9 cellular contexts compared by ENCODE assay signal in the genomic region with DNA sequence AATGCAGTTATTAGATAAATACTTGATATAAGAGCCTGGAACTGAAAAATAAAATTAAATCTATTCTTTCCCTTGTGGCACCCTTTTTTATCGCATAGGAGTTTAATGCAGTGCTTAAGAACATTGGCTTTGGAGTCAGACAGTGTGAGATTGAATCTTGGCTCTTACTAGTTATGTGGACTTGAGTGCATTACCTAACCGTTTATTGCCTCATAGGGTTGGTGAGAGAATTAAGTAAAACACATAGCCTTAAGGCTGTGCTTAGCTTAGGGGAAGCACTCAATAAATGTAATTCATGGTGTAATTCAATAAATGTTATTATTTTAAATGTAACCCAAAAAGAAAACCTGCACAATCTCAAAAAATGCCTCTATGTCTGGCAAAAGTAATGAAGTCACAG. TPM values are rescaled to one million over a fixed set of nuclear protein-coding genes. Genes with fewer than 3 reads are reported as not detected.
DNase-seq lines count a peak whose midpoint lies in the region; ATAC-seq, FAIRE-seq and TF ChIP-seq lines count a peak whose summit lies in the region.
"Had no signal": no experiment of that assay in that cellular context is flagged by ENCODE, and none has a peak within 500 bp of the region (broad histone marks: within the 10 kb centered on the region; RNA-seq: fewer than 3 reads in every experiment).

No MANE protein-coding gene starts in this region.

- H3K27ac ChIP-seq in ACC112 (ENCODE audit: low read depth, low read length) (peak overlapping the region; percentile 31), HEK293 (ENCODE audit: extremely low read depth, low read depth, low read length) (no peak overlapping the region), esophagus muscularis mucosa (replicated peaks in 1 of 4) (peak overlapping the region in 1 of 4 donors; percentile 93)

- H3K27me3 ChIP-seq in ACC112 (ENCODE audit: insufficient read depth, low read length) (no peaks in the 10 kb centered on the region; the same call in 1 of the 2 replicates), esophagus muscularis mucosa (no peaks in the 10 kb centered on the region)

- no peak for TF ChIP-seq POLR2A in esophagus muscularis mucosa (IDR thresholded peaks at IDR 0.05; ENCODE audit: low read depth)

- 49% methylated on average over 2 of the region's 2 CpGs for WGBS in esophagus muscularis mucosa

- POLR2A ChIA-PET in HEK293 (lab: Yijun Ruan, JAX): interaction anchor here (3.6 kb wide), 1 partner anchor 114 kb away, joined by 62 read pairs; no protein-coding TSS in a partner anchor
- POLR2A ChIA-PET in activated CD4-positive, alpha-beta memory T cell treated with anti-CD3 and anti-CD28 coated beads for 36 hours (lab: Charles Lee): interaction anchor here (0.6 to 7.4 kb wide), 4 partner anchors 9 to 79 kb away, joined by 3 to 90 read pairs (median 10); no protein-coding TSS in a partner anchor

- CTCF ChIA-PET in HEK293 (lab: Yijun Ruan, JAX): interaction anchor here (0.5 to 0.9 kb wide), 7 partner anchors 79 to 708 kb away, joined by 3 to 4 read pairs (median 4); no protein-coding TSS in a partner anchor
- CTCF ChIA-PET in activated CD4-positive, alpha-beta memory T cell treated with anti-CD3 and anti-CD28 coated beads for 36 hours (lab: Charles Lee): interaction anchor here (0.8 to 10.8 kb wide), 10 partner anchors 13 to 254 kb away, joined by 3 to 548 read pairs (median 4); no protein-coding TSS in a partner anchor

- no peak for ATAC-seq in GM21515 (IDR thresholded peaks at IDR 0.05; ENCODE audit: unreplicated experiment)

- peak overlapping the region; percentile 87 for H3K4me3 ChIP-seq in ACC112 (ENCODE audit: low read depth, low read length)
- no peak overlapping the region; the same call in 1 of the 2 replicates for H3K4me3 ChIP-seq in HEK293 (ENCODE audit: low read depth, low read length)
- H3K4me3 ChIP-seq in esophagus muscularis mucosa: peak overlapping the region in 1 of 4 donors; percentile 1

- H3K9me3 ChIP-seq in HEK293 (ENCODE audit: control insufficient read depth, insufficient read depth, low read depth, low read length): no peaks in the 10 kb centered on the region
- no peaks in the 10 kb centered on the region for H3K9me3 ChIP-seq in esophagus muscularis mucosa

- no peak for TF ChIP-seq EP300 in esophagus muscularis mucosa (IDR thresholded peaks at IDR 0.05)

- H3K4me1 Mint-ChIP-seq in activated CD4-positive, alpha-beta memory T cell treated with anti-CD3 and anti-CD28 coated beads for 36 hours (ENCODE audit: low read depth): peaks cover 43% of the 10 kb centered on the region

- no peaks in the 10 kb centered on the region for H3K36me3 ChIP-seq in ACC112 (ENCODE audit: insufficient read depth, low read length)
- H3K36me3 ChIP-seq in HEK293 (ENCODE audit: control insufficient read depth in 2 of 2, insufficient read depth in 1 of 2, low read length in 2 of 2): no peaks in the 10 kb centered on the region
- H3K36me3 ChIP-seq in esophagus muscularis mucosa: no peaks in the 10 kb centered on the region

- H3K4me1 ChIP-seq in ACC112 (ENCODE audit: control insufficient read depth, insufficient read depth, low read length, unreplicated experiment): peaks cover 34% of the 10 kb centered on the region
- H3K4me1 ChIP-seq in HEK293 (ENCODE audit: control insufficient read depth, insufficient read depth, low read length): peaks cover 29% of the 10 kb centered on the region
- H3K4me1 ChIP-seq in esophagus muscularis mucosa: peaks cover 8 to 43% (median 27%) of the 10 kb centered on the region in 4 donors

- H3K36me3 Mint-ChIP-seq in activated CD4-positive, alpha-beta memory T cell treated with anti-CD3 and anti-CD28 coated beads for 36 hours: peaks cover 11% of the 10 kb centered on the region

- no peak for FAIRE-seq in D721Med (lab: Jason Lieb, UNC)

- H3K27me3 Mint-ChIP-seq in activated CD4-positive, alpha-beta memory T cell treated with anti-CD3 and anti-CD28 coated beads for 36 hours: peaks cover 5% of the 10 kb centered on the region

- H2AFZ ChIP-seq in ACC112 (ENCODE audit: low read length, unreplicated experiment): no peak overlapping the region

- peak overlapping the region; percentile 95 for H3K4me3 Mint-ChIP-seq in activated CD4-positive, alpha-beta memory T cell treated with anti-CD3 and anti-CD28 coated beads for 36 hours

- no peaks in the 10 kb centered on the region for H3K9me3 Mint-ChIP-seq in activated CD4-positive, alpha-beta memory T cell treated with anti-CD3 and anti-CD28 coated beads for 36 hours

- H3K79me2 ChIP-seq in ACC112 (ENCODE audit: control insufficient read depth, insufficient read depth, low read length, unreplicated experiment): peaks cover 74% of the 10 kb centered on the region

- no peak for TF ChIP-seq CTCF in HEK293 (tag by site-specific recombination; IDR thresholded peaks at IDR 0.05)
- no peak for TF ChIP-seq CTCF in D721Med (IDR thresholded peaks at IDR 0.05; ENCODE audit: insufficient read depth, missing control alignments)
- TF ChIP-seq CTCF in esophagus muscularis mucosa (IDR thresholded peaks at IDR 0.05): no peak

- intact Hi-C loops in activated CD4-positive, alpha-beta memory T cell treated with anti-CD3 and anti-CD28 coated beads for 36 hours (cut with micrococcal nuclease): loop anchor here (10.0 kb wide), 1 partner anchor 651 kb away; the partner anchor contains the start of genes MRPL32 and PSMA2
- intact Hi-C loops in esophagus muscularis mucosa (cut with DNase I): loop anchor here (5.0 kb wide), 1 partner anchor 47 kb away; no protein-coding TSS in a partner anchor

- H3K27ac Mint-ChIP-seq in activated CD4-positive, alpha-beta memory T cell treated with anti-CD3 and anti-CD28 coated beads for 36 hours: peak overlapping the region; percentile 98

- DNase-seq in activated CD4-positive, alpha-beta memory T cell treated with anti-CD3 and anti-CD28 coated beads for 36 hours: no peak
- DNase-seq in iris pigment epithelial cell (ENCODE audit: low read depth) (peak; percentile 94), NCI-H526 (lab: John Stamatoyannopoulos, UW) (no peak), D721Med (ENCODE audit: insufficient read length, low spot score) (no peak), esophagus muscularis mucosa (ENCODE audit: extremely low spot score) (no peak)
- DNase-seq: NCI-H1417 had no signal

TF ChIP-seq in HEK293, 187 proteins besides CTCF, POLR2A, EP300 and RAD21 (continues in another document):
- no peak for TF ChIP-seq ZNF777 (tag by site-specific recombination; IDR thresholded peaks at IDR 0.05; ENCODE audit: borderline replicate concordance)
- TF ChIP-seq YY1 (tag by site-specific recombination; IDR thresholded peaks at IDR 0.05): no peak
- no peak for TF ChIP-seq ZNF670 (tag by site-specific recombination; IDR thresholded peaks at IDR 0.05; ENCODE audit: low read depth)
- peak; percentile 73 for TF ChIP-seq ZNF629 (tag by site-specific recombination; IDR thresholded peaks at IDR 0.05)
- TF ChIP-seq ZNF792 (tag by site-specific recombination; IDR thresholded peaks at IDR 0.05): no peak
- TF ChIP-seq ZNF544 (tag by site-specific recombination; IDR thresholded peaks at IDR 0.05): no peak
- TF ChIP-seq IKZF3 (tag by site-specific recombination; IDR thresholded peaks at IDR 0.05): peak; percentile 7; the same call in 1 of the 2 replicates
- TF ChIP-seq ZNF140 (tag by site-specific recombination; IDR thresholded peaks at IDR 0.05): no peak
- TF ChIP-seq, protein P1, sequence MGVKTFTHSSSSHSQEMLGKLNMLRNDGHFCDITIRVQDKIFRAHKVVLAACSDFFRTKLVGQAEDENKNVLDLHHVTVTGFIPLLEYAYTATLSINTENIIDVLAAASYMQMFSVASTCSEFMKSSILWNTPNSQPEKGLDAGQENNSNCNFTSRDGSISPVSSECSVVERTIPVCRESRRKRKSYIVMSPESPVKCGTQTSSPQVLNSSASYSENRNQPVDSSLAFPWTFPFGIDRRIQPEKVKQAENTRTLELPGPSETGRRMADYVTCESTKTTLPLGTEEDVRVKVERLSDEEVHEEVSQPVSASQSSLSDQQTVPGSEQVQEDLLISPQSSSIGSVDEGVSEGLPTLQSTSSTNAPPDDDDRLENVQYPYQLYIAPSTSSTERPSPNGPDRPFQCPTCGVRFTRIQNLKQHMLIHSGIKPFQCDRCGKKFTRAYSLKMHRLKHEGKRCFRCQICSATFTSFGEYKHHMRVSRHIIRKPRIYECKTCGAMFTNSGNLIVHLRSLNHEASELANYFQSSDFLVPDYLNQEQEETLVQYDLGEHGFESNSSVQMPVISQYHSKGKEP (tag by site-specific recombination; IDR thresholded peaks at IDR 0.05): 0 out of 2 replicates have a peak, but pooled peaks have one; percentile 15
- no peak for TF ChIP-seq MZF1 (tag by site-specific recombination; IDR thresholded peaks at IDR 0.05; ENCODE audit: borderline replicate concordance)
- TF ChIP-seq PRDM1 (tag by site-specific recombination; IDR thresholded peaks at IDR 0.05): peak; percentile 33
- no peak for TF ChIP-seq MYNN (tag by site-specific recombination; IDR thresholded peaks at IDR 0.05; ENCODE audit: borderline replicate concordance)
- no peak for TF ChIP-seq ZSCAN23 (tag by site-specific recombination; IDR thresholded peaks at IDR 0.05)
- no peak for TF ChIP-seq ZNF292 (tag by site-specific recombination; IDR thresholded peaks at IDR 0.05; ENCODE audit: borderline replicate concordance, low read depth)
- no peak for TF ChIP-seq ZNF211 (tag by site-specific recombination; IDR thresholded peaks at IDR 0.05; ENCODE audit: low read depth)
- no peak for TF ChIP-seq GFI1B (tag by site-specific recombination; IDR thresholded peaks at IDR 0.05)
- TF ChIP-seq ZNF391 (tag by site-specific recombination; IDR thresholded peaks at IDR 0.05; ENCODE audit: borderline replicate concordance, low read depth): no peak
- TF ChIP-seq, protein P2, sequence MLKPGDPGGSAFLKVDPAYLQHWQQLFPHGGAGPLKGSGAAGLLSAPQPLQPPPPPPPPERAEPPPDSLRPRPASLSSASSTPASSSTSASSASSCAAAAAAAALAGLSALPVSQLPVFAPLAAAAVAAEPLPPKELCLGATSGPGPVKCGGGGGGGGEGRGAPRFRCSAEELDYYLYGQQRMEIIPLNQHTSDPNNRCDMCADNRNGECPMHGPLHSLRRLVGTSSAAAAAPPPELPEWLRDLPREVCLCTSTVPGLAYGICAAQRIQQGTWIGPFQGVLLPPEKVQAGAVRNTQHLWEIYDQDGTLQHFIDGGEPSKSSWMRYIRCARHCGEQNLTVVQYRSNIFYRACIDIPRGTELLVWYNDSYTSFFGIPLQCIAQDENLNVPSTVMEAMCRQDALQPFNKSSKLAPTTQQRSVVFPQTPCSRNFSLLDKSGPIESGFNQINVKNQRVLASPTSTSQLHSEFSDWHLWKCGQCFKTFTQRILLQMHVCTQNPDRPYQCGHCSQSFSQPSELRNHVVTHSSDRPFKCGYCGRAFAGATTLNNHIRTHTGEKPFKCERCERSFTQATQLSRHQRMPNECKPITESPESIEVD (tag by site-specific recombination; IDR thresholded peaks at IDR 0.05): peak; percentile 83
- no peak for TF ChIP-seq ZNF610 (tag by site-specific recombination; IDR thresholded peaks at IDR 0.05; ENCODE audit: borderline replicate concordance)

RNA-seq across cellular contexts. Expression of gene STK17A, which starts 2.6 kb away (rescaled TPM):
- 10 to 100 TPM; 58.2 to 62.6 TPM for total RNA-seq in activated CD4-positive, alpha-beta memory T cell treated with anti-CD3 and anti-CD28 coated beads for 36 hours
- 10 to 100 TPM; 19.5 to 33.3 (median 24.6) TPM for total RNA-seq in esophagus muscularis mucosa
